ENCODE assay signal across 1 cellular context in the genomic region with DNA sequence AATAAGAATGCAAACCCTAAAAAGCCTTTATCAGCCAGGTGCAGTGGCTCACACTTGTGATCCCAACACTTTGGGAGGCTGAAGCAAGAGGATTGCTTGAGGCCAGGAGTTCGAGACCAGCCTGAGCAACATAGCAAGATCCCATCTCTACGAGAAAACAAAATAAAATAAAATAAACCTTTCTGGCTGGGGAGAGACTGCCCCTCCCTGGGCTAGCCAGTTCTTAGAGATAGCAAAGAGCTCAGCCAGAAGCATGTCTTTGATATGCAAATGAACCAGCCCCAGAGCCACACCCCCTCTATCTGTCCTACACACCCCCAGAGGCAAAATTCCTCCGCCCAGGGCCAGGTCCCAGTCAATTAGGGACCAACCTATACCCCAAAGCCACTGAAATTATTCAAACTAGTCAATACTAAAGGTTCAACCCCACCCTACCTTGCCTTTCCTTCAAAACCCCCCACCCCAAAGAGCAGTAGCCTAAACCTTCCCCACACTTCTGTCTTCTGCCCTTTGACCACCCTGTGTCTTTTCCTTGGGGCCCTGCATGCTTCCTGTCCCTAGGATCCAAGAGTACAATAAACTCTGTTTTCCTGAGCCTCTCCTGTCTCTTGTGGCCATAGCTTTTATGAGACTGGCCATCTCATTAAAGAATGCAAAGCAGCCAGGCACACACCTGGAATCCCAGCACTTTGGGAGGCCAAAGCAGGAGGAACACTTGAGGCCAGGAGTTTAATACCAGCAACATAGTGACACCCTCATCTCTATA.
TF ChIP-seq lines count a peak whose summit lies in the region.

No MANE protein-coding gene starts in this region.

TF ChIP-seq in K562, 482 proteins besides CTCF, POLR2A, EP300 and RAD21 (continues in another document):
- TF ChIP-seq POLR2B (IDR thresholded peaks at IDR 0.05; ENCODE audit: low read depth, partially characterized antibody): no peak
- TF ChIP-seq HDAC1 (IDR thresholded peaks at IDR 0.05): 0 out of 4 replicates have a peak, but pooled peaks of 1 of the 2 experiments have one; percentile 15
- TF ChIP-seq, protein P1, sequence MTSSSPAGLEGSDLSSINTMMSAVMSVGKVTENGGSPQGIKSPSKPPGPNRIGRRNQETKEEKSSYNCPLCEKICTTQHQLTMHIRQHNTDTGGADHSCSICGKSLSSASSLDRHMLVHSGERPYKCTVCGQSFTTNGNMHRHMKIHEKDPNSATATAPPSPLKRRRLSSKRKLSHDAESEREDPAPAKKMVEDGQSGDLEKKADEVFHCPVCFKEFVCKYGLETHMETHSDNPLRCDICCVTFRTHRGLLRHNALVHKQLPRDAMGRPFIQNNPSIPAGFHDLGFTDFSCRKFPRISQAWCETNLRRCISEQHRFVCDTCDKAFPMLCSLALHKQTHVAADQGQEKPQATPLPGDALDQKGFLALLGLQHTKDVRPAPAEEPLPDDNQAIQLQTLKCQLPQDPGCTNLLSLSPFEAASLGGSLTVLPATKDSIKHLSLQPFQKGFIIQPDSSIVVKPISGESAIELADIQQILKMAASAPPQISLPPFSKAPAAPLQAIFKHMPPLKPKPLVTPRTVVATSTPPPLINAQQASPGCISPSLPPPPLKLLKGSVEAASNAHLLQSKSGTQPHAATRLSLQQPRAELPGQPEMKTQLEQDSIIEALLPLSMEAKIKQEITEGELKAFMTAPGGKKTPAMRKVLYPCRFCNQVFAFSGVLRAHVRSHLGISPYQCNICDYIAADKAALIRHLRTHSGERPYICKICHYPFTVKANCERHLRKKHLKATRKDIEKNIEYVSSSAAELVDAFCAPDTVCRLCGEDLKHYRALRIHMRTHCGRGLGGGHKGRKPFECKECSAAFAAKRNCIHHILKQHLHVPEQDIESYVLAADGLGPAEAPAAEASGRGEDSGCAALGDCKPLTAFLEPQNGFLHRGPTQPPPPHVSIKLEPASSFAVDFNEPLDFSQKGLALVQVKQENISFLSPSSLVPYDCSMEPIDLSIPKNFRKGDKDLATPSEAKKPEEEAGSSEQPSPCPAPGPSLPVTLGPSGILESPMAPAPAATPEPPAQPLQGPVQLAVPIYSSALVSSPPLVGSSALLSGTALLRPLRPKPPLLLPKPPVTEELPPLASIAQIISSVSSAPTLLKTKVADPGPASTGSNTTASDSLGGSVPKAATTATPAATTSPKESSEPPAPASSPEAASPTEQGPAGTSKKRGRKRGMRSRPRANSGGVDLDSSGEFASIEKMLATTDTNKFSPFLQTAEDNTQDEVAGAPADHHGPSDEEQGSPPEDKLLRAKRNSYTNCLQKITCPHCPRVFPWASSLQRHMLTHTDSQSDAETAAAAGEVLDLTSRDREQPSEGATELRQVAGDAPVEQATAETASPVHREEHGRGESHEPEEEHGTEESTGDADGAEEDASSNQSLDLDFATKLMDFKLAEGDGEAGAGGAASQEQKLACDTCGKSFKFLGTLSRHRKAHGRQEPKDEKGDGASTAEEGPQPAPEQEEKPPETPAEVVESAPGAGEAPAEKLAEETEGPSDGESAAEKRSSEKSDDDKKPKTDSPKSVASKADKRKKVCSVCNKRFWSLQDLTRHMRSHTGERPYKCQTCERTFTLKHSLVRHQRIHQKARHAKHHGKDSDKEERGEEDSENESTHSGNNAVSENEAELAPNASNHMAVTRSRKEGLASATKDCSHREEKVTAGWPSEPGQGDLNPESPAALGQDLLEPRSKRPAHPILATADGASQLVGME (CRISPR knock-in tag; IDR thresholded peaks at IDR 0.05): no peak
- peak; percentile 17 for TF ChIP-seq NEUROD1 (IDR thresholded peaks at IDR 0.05; ENCODE audit: borderline replicate concordance, low read depth, low read length, partially characterized antibody)
- TF ChIP-seq NCOA2 (IDR thresholded peaks at IDR 0.05; ENCODE audit: partially characterized antibody in 2 of 2): no peak
- TF ChIP-seq CBFA2T2 (conservative IDR thresholded peaks at IDR 0.05): peak; percentile 67
- TF ChIP-seq, protein P2, sequence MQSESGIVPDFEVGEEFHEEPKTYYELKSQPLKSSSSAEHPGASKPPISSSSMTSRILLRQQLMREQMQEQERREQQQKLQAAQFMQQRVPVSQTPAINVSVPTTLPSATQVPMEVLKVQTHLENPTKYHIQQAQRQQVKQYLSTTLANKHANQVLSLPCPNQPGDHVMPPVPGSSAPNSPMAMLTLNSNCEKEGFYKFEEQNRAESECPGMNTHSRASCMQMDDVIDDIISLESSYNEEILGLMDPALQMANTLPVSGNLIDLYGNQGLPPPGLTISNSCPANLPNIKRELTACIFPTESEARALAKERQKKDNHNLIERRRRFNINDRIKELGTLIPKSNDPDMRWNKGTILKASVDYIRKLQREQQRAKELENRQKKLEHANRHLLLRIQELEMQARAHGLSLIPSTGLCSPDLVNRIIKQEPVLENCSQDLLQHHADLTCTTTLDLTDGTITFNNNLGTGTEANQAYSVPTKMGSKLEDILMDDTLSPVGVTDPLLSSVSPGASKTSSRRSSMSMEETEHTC (IDR thresholded peaks at IDR 0.05): no peak
- peak; percentile 81 for TF ChIP-seq ARID1B (IDR thresholded peaks at IDR 0.05)
- TF ChIP-seq, protein P3, sequence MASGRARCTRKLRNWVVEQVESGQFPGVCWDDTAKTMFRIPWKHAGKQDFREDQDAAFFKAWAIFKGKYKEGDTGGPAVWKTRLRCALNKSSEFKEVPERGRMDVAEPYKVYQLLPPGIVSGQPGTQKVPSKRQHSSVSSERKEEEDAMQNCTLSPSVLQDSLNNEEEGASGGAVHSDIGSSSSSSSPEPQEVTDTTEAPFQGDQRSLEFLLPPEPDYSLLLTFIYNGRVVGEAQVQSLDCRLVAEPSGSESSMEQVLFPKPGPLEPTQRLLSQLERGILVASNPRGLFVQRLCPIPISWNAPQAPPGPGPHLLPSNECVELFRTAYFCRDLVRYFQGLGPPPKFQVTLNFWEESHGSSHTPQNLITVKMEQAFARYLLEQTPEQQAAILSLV (tag; IDR thresholded peaks at IDR 0.05): no peak
- TF ChIP-seq RBM22 (IDR thresholded peaks at IDR 0.05; ENCODE audit: low read depth, low read length, poor library complexity, severe bottlenecking): no peak
- TF ChIP-seq POLR2AphosphoS5 (IDR thresholded peaks at IDR 0.05; ENCODE audit: control insufficient read depth, insufficient read depth, low read depth, low read length): peak; percentile 57; the same call in 1 of the 2 replicates
- peak; percentile 88 for TF ChIP-seq ZNF766 (CRISPR knock-in tag; conservative IDR thresholded peaks at IDR 0.05)
- TF ChIP-seq POU5F1 (IDR thresholded peaks at IDR 0.05; ENCODE audit: borderline replicate concordance, low read depth, low read length, partially characterized antibody): no peak
- TF ChIP-seq NCOR1 (IDR thresholded peaks at IDR 0.05): peak; percentile 62
- no peak for TF ChIP-seq SIX5 (IDR thresholded peaks at IDR 0.05; ENCODE audit: borderline replicate concordance in 1 of 2, insufficient read depth in 1 of 2, low read depth in 1 of 2, low read length in 2 of 2)
- TF ChIP-seq HCFC1 (IDR thresholded peaks at IDR 0.05; ENCODE audit: low read depth, low read length): no peak
- no peak for TF ChIP-seq MCM7 (IDR thresholded peaks at IDR 0.05)
- no peak for TF ChIP-seq COPS2 (conservative IDR thresholded peaks at IDR 0.05)
- peak; percentile 63; the same call in 1 of the 2 replicates for TF ChIP-seq HDAC2 (IDR thresholded peaks at IDR 0.05)
- TF ChIP-seq, protein P4, sequence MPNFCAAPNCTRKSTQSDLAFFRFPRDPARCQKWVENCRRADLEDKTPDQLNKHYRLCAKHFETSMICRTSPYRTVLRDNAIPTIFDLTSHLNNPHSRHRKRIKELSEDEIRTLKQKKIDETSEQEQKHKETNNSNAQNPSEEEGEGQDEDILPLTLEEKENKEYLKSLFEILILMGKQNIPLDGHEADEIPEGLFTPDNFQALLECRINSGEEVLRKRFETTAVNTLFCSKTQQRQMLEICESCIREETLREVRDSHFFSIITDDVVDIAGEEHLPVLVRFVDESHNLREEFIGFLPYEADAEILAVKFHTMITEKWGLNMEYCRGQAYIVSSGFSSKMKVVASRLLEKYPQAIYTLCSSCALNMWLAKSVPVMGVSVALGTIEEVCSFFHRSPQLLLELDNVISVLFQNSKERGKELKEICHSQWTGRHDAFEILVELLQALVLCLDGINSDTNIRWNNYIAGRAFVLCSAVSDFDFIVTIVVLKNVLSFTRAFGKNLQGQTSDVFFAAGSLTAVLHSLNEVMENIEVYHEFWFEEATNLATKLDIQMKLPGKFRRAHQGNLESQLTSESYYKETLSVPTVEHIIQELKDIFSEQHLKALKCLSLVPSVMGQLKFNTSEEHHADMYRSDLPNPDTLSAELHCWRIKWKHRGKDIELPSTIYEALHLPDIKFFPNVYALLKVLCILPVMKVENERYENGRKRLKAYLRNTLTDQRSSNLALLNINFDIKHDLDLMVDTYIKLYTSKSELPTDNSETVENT (CRISPR knock-in tag; IDR thresholded peaks at IDR 0.05): no peak
- TF ChIP-seq, protein P5, sequence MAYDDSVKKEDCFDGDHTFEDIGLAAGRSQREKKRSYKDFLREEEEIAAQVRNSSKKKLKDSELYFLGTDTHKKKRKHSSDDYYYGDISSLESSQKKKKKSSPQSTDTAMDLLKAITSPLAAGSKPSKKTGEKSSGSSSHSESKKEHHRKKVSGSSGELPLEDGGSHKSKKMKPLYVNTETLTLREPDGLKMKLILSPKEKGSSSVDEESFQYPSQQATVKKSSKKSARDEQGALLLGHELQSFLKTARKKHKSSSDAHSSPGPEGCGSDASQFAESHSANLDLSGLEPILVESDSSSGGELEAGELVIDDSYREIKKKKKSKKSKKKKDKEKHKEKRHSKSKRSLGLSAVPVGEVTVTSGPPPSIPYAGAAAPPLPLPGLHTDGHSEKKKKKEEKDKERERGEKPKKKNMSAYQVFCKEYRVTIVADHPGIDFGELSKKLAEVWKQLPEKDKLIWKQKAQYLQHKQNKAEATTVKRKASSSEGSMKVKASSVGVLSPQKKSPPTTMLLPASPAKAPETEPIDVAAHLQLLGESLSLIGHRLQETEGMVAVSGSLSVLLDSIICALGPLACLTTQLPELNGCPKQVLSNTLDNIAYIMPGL (CRISPR knock-in tag; IDR thresholded peaks at IDR 0.05): no peak
- 0 out of 2 replicates have a peak, but pooled peaks have one; percentile 16 for TF ChIP-seq SOX6 (IDR thresholded peaks at IDR 0.05)
- TF ChIP-seq GATA2 (CRISPR knock-in tag; IDR thresholded peaks at IDR 0.05): peak; percentile 23; the same call in 1 of the 2 replicates
- TF ChIP-seq, protein P6, sequence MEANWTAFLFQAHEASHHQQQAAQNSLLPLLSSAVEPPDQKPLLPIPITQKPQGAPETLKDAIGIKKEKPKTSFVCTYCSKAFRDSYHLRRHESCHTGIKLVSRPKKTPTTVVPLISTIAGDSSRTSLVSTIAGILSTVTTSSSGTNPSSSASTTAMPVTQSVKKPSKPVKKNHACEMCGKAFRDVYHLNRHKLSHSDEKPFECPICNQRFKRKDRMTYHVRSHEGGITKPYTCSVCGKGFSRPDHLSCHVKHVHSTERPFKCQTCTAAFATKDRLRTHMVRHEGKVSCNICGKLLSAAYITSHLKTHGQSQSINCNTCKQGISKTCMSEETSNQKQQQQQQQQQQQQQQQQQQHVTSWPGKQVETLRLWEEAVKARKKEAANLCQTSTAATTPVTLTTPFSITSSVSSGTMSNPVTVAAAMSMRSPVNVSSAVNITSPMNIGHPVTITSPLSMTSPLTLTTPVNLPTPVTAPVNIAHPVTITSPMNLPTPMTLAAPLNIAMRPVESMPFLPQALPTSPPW (CRISPR knock-in tag; IDR thresholded peaks at IDR 0.05): peak; percentile 53; the same call in 1 of the 2 replicates
- TF ChIP-seq IRF2 (CRISPR knock-in tag; IDR thresholded peaks at IDR 0.05): no peak
- no peak for TF ChIP-seq MBD2 (IDR thresholded peaks at IDR 0.05; ENCODE audit: borderline replicate concordance, low read depth)
- TF ChIP-seq, protein P7, sequence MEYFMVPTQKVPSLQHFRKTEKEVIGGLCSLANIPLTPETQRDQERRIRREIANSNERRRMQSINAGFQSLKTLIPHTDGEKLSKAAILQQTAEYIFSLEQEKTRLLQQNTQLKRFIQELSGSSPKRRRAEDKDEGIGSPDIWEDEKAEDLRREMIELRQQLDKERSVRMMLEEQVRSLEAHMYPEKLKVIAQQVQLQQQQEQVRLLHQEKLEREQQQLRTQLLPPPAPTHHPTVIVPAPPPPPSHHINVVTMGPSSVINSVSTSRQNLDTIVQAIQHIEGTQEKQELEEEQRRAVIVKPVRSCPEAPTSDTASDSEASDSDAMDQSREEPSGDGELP (CRISPR knock-in tag; IDR thresholded peaks at IDR 0.05; ENCODE audit: borderline replicate concordance): no peak
- TF ChIP-seq KDM1A (IDR thresholded peaks at IDR 0.05): peak in 1 of 2 experiments; percentile 51; a peak in 2 of 4 replicates
- TF ChIP-seq ZNF165 (CRISPR knock-in tag; IDR thresholded peaks at IDR 0.05; ENCODE audit: borderline replicate concordance): no peak
- no peak for TF ChIP-seq MED1 (CRISPR knock-in tag; IDR thresholded peaks at IDR 0.05; ENCODE audit: borderline replicate concordance)
- TF ChIP-seq PHF21A (IDR thresholded peaks at IDR 0.05; ENCODE audit: borderline replicate concordance, low read depth): no peak
- TF ChIP-seq TEAD4 (IDR thresholded peaks at IDR 0.05; ENCODE audit: low read length): peak; percentile 65; the same call in 1 of the 2 replicates
- no peak for TF ChIP-seq TEAD4 (CRISPR knock-in tag; IDR thresholded peaks at IDR 0.05; ENCODE audit: borderline replicate concordance)
- TF ChIP-seq DPF2 (IDR thresholded peaks at IDR 0.05): peak; percentile 69
- TF ChIP-seq, protein P8, sequence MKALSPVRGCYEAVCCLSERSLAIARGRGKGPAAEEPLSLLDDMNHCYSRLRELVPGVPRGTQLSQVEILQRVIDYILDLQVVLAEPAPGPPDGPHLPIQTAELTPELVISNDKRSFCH (CRISPR knock-in tag; IDR thresholded peaks at IDR 0.05): no peak
- TF ChIP-seq, protein P8 (tag; IDR thresholded peaks at IDR 0.05): no peak
- TF ChIP-seq XRCC4 (IDR thresholded peaks at IDR 0.05; ENCODE audit: extremely low read depth, insufficient read depth, insufficient read length): no peak
- TF ChIP-seq ARID2 (IDR thresholded peaks at IDR 0.05): no peak
- TF ChIP-seq, protein P9, sequence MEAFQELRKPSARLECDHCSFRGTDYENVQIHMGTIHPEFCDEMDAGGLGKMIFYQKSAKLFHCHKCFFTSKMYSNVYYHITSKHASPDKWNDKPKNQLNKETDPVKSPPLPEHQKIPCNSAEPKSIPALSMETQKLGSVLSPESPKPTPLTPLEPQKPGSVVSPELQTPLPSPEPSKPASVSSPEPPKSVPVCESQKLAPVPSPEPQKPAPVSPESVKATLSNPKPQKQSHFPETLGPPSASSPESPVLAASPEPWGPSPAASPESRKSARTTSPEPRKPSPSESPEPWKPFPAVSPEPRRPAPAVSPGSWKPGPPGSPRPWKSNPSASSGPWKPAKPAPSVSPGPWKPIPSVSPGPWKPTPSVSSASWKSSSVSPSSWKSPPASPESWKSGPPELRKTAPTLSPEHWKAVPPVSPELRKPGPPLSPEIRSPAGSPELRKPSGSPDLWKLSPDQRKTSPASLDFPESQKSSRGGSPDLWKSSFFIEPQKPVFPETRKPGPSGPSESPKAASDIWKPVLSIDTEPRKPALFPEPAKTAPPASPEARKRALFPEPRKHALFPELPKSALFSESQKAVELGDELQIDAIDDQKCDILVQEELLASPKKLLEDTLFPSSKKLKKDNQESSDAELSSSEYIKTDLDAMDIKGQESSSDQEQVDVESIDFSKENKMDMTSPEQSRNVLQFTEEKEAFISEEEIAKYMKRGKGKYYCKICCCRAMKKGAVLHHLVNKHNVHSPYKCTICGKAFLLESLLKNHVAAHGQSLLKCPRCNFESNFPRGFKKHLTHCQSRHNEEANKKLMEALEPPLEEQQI (IDR thresholded peaks at IDR 0.05): no peak
- no peak for TF ChIP-seq ZNF780A (CRISPR knock-in tag; IDR thresholded peaks at IDR 0.05)
